8 cellular contexts compared by ENCODE assay signal in genomic region chrX:107628662-107629532, GRCh38. TPM values are rescaled to one million over a fixed set of nuclear protein-coding genes. Genes with fewer than 3 reads are reported as not detected.
DNase-seq lines count a peak whose midpoint lies in the region; ATAC-seq, FAIRE-seq and TF ChIP-seq lines count a peak whose summit lies in the region.

No MANE protein-coding gene starts in this region.

- no peak for TF ChIP-seq CTCF in 22Rv1 (IDR thresholded peaks at IDR 0.05)
- TF ChIP-seq CTCF in epithelial cell of esophagus (IDR thresholded peaks at IDR 0.05; ENCODE audit: insufficient read depth, low read depth, low read length, missing control alignments), result no peak

- H3K36me3 Mint-ChIP-seq in activated CD8-positive, alpha-beta T cell treated with anti-CD3 and anti-CD28 coated beads, Interleukin-2, amount 10 ng/mL, durations not matched to agents 7 days and 5 days (ENCODE audit: low read depth), result peaks cover 6% of the 10 kb centered on the region
- peaks cover 0 to 4% of the 10 kb centered on the region in 2 donors for H3K36me3 Mint-ChIP-seq in stimulated activated naive B cell treated with anti-CD40 and anti-IgM and Interleukin-4, amounts not matched to agents 10 μg/mL and 1 μg/mL and 100 μg/mL, for 72 hours

- ATAC-seq in HG02973 (IDR thresholded peaks at IDR 0.05; ENCODE audit: unreplicated experiment), result peak; percentile 40
- ATAC-seq in activated CD8-positive, alpha-beta T cell treated with anti-CD3 and anti-CD28 coated beads, Interleukin-2, amount 10 ng/mL, durations not matched to agents 7 days and 5 days, result peak; percentile 67
- ATAC-seq in stimulated activated naive B cell treated with anti-CD40 and anti-IgM and Interleukin-4, amounts not matched to agents 10 μg/mL and 1 μg/mL and 100 μg/mL, for 72 hours (replicated peaks), result peak; percentile 66 to 69

- peak overlapping the region; percentile 86 for H3K4me3 Mint-ChIP-seq in activated CD8-positive, alpha-beta T cell treated with anti-CD3 and anti-CD28 coated beads, Interleukin-2, amount 10 ng/mL, durations not matched to agents 7 days and 5 days
- peak overlapping the region; percentile 89 to 90 for H3K4me3 Mint-ChIP-seq in stimulated activated naive B cell treated with anti-CD40 and anti-IgM and Interleukin-4, amounts not matched to agents 10 μg/mL and 1 μg/mL and 100 μg/mL, for 72 hours

- CTCF ChIA-PET in activated CD8-positive, alpha-beta T cell treated with anti-CD3 and anti-CD28 coated beads, Interleukin-2, amount 10 ng/mL, durations not matched to agents 7 days and 5 days (lab: Charles Lee), result interaction anchor here (0.5 to 6.0 kb wide), 10 partner anchors 12 to 364 kb away, joined by 3 to 31 read pairs (median 3); partner anchors contain the start of gene NCBP2L

- H3K27ac ChIP-seq in 22Rv1, result peak overlapping the region; percentile 86

- H3K27ac Mint-ChIP-seq in activated CD8-positive, alpha-beta T cell treated with anti-CD3 and anti-CD28 coated beads, Interleukin-2, amount 10 ng/mL, durations not matched to agents 7 days and 5 days, result peak overlapping the region; percentile 96
- peak overlapping the region; percentile 94 for H3K27ac Mint-ChIP-seq in stimulated activated naive B cell treated with anti-CD40 and anti-IgM and Interleukin-4, amounts not matched to agents 10 μg/mL and 1 μg/mL and 100 μg/mL, for 72 hours

- H3K4me3 ChIP-seq in epithelial cell of esophagus (ENCODE audit: low read length), result peak overlapping the region; percentile 71

- POLR2A ChIA-PET in activated CD8-positive, alpha-beta T cell treated with anti-CD3 and anti-CD28 coated beads, Interleukin-2, amount 10 ng/mL, durations not matched to agents 7 days and 5 days (lab: Charles Lee), result interaction anchor here (0.6 to 2.4 kb wide), 15 partner anchors 14 to 510 kb away, joined by 3 to 18 read pairs (median 4); partner anchors contain the start of gene RBM41

- DNase-seq in GM18507 (ENCODE audit: extremely low spot score, insufficient read length, low read depth) (peak; percentile 3), NCI-H345 (lab: John Stamatoyannopoulos, UW) (peak; percentile 51), epithelial cell of esophagus (ENCODE audit: low read depth) (peak; percentile 47), myocyte (ENCODE audit: low read depth) (peak; percentile 20)
- DNase-seq in activated CD8-positive, alpha-beta T cell treated with anti-CD3 and anti-CD28 coated beads, Interleukin-2, amount 10 ng/mL, durations not matched to agents 7 days and 5 days, result peak; percentile 72
- peak; percentile 30 for DNase-seq in stimulated activated naive B cell treated with anti-CD40 and anti-IgM and Interleukin-4, amounts not matched to agents 10 μg/mL and 1 μg/mL and 100 μg/mL, for 72 hours

- peak; percentile 36 for FAIRE-seq in GM18507 (lab: Jason Lieb, UNC)

- no peaks in the 10 kb centered on the region for H3K27me3 Mint-ChIP-seq in activated CD8-positive, alpha-beta T cell treated with anti-CD3 and anti-CD28 coated beads, Interleukin-2, amount 10 ng/mL, durations not matched to agents 7 days and 5 days (ENCODE audit: low read depth)
- H3K27me3 Mint-ChIP-seq in stimulated activated naive B cell treated with anti-CD40 and anti-IgM and Interleukin-4, amounts not matched to agents 10 μg/mL and 1 μg/mL and 100 μg/mL, for 72 hours, result no peaks in the 10 kb centered on the region

- H3K9me3 Mint-ChIP-seq in activated CD8-positive, alpha-beta T cell treated with anti-CD3 and anti-CD28 coated beads, Interleukin-2, amount 10 ng/mL, durations not matched to agents 7 days and 5 days (ENCODE audit: insufficient read depth), result no peaks in the 10 kb centered on the region
- no peaks in the 10 kb centered on the region for H3K9me3 Mint-ChIP-seq in stimulated activated naive B cell treated with anti-CD40 and anti-IgM and Interleukin-4, amounts not matched to agents 10 μg/mL and 1 μg/mL and 100 μg/mL, for 72 hours

- peaks cover 26% of the 10 kb centered on the region for H3K4me1 Mint-ChIP-seq in activated CD8-positive, alpha-beta T cell treated with anti-CD3 and anti-CD28 coated beads, Interleukin-2, amount 10 ng/mL, durations not matched to agents 7 days and 5 days (ENCODE audit: low read depth)
- peaks cover 4 to 5% of the 10 kb centered on the region in 2 donors for H3K4me1 Mint-ChIP-seq in stimulated activated naive B cell treated with anti-CD40 and anti-IgM and Interleukin-4, amounts not matched to agents 10 μg/mL and 1 μg/mL and 100 μg/mL, for 72 hours

RNA-seq across cellular contexts. Expression of gene PRPS1, which starts 0.6 kb away (rescaled TPM):
- 10 to 100 TPM; 69.8 to 71.3 TPM for total RNA-seq in activated CD8-positive, alpha-beta T cell treated with anti-CD3 and anti-CD28 coated beads, Interleukin-2, amount 10 ng/mL, durations not matched to agents 7 days and 5 days
- 51.6 and 58.5 TPM in 2 replicates for total RNA-seq in myocyte
- polyA plus RNA-seq in myocyte (2012), result 69.0 TPM

Comparison
In these comparisons a context has a peak if more than half of its experiments do, and no peak if none do; other contexts are left out.
1. Peak in every context shown above with its lines: DNase-seq, ATAC-seq, H3K4me3 ChIP-seq and H3K27ac ChIP-seq.
2. DNase-seq: peak in every context shown above with its lines; median percentile 72 in activated CD8-positive, alpha-beta T cell treated with anti-CD3 and anti-CD28 coated beads, Interleukin-2, amount 10 ng/mL, durations not matched to agents 7 days and 5 days; 51 in NCI-H345; 47 in epithelial cell of esophagus; 30 in stimulated activated naive B cell treated with anti-CD40 and anti-IgM and Interleukin-4, amounts not matched to agents 10 μg/mL and 1 μg/mL and 100 μg/mL, for 72 hours; 20 in myocyte; 3 in GM18507.